ENCODE assay signal across 19 cellular contexts in genomic region chr21:34953950-34954349, GRCh38.
A peak's percentile ranks its signal among the peaks of the same experiment; 100 is the strongest.
DNase-seq lines count a peak whose midpoint lies in the region; ATAC-seq and TF ChIP-seq lines count a peak whose summit lies in the region.
"Had no signal": no experiment of that assay in that cellular context is flagged by ENCODE, and none has a peak within 500 bp of the region (broad histone marks: within the 10 kb centered on the region; RNA-seq: fewer than 3 reads in every experiment).

No MANE protein-coding gene starts in this region.

- peaks cover 64% of the 10 kb centered on the region for H3K4me1 ChIP-seq in CD4-positive, alpha-beta memory T cell (ENCODE audit: insufficient read depth, low read length)
- H3K4me1 ChIP-seq in colonic mucosa (no peaks in the 10 kb centered on the region), gastroesophageal sphincter (no peaks in the 10 kb centered on the region)

- peaks cover 32% of the 10 kb centered on the region for H3K4me1 Mint-ChIP-seq in activated CD4-positive, alpha-beta T cell treated with anti-CD3 and anti-CD28 coated beads, Interleukin-2, amount 10 ng/mL, durations not matched to agents 24 days and 14 days
- H3K4me1 Mint-ChIP-seq in CD4-positive, alpha-beta memory T cell = peaks cover 56 to 88% (median 75%) of the 10 kb centered on the region in 4 donors
- peaks cover 51% of the 10 kb centered on the region for H3K4me1 Mint-ChIP-seq in T-helper 17 cell
- H3K4me1 Mint-ChIP-seq in effector memory CD8-positive, alpha-beta T cell (ENCODE audit: low read depth in 2 of 2) = peaks cover 41 to 59% of the 10 kb centered on the region in 2 donors

- no peak overlapping the region for H3K9ac ChIP-seq in colonic mucosa (ENCODE audit: low read depth in 2 of 2, low read length in 2 of 2)

- no peaks in the 10 kb centered on the region for H3K27me3 Mint-ChIP-seq in activated CD4-positive, alpha-beta T cell treated with anti-CD3 and anti-CD28 coated beads, Interleukin-2, amount 10 ng/mL, durations not matched to agents 24 days and 14 days
- no peaks in the 10 kb centered on the region for H3K27me3 Mint-ChIP-seq in CD4-positive, alpha-beta memory T cell
- no peaks in the 10 kb centered on the region for H3K27me3 Mint-ChIP-seq in T-helper 17 cell
- no peaks in the 10 kb centered on the region for H3K27me3 Mint-ChIP-seq in effector memory CD8-positive, alpha-beta T cell
- H3K27me3 Mint-ChIP-seq: B cell, IgD-negative memory B cell had no signal

- peak overlapping the region; percentile 6 for H3K27ac Mint-ChIP-seq in activated CD4-positive, alpha-beta T cell treated with anti-CD3 and anti-CD28 coated beads, Interleukin-2, amount 10 ng/mL, durations not matched to agents 24 days and 14 days
- peak overlapping the region in 4 of 7 donors; percentile 35 to 92 (median 42) for H3K27ac Mint-ChIP-seq in CD4-positive, alpha-beta memory T cell
- peak overlapping the region; percentile 53 for H3K27ac Mint-ChIP-seq in T-helper 17 cell
- H3K27ac Mint-ChIP-seq in effector memory CD8-positive, alpha-beta T cell = peak overlapping the region; percentile 1 to 82
- H3K27ac Mint-ChIP-seq: B cell, H9 had no signal

- no peak overlapping the region for H3K4me3 ChIP-seq in CD4-positive, alpha-beta memory T cell (ENCODE audit: low read length in 2 of 2)
- H3K4me3 ChIP-seq in colonic mucosa (no peak overlapping the region), gastroesophageal sphincter (no peak overlapping the region)
- H3K4me3 ChIP-seq: GM12878 had no signal

- no peak for TF ChIP-seq POLR2A in gastroesophageal sphincter (IDR thresholded peaks at IDR 0.05)

- CTCF ChIA-PET in CD4-positive, alpha-beta memory T cell (lab: Charles Lee; ENCODE audit: partially characterized antibody) = interaction anchor here (1.3 kb wide), 1 partner anchor 36 kb away, joined by 3 read pairs; no protein-coding TSS in a partner anchor

- no peaks in the 10 kb centered on the region for H3K9me3 ChIP-seq in CD4-positive, alpha-beta memory T cell (ENCODE audit: control insufficient read depth in 1 of 2, low read length in 2 of 2)
- H3K9me3 ChIP-seq in T-helper 17 cell (ENCODE audit: control insufficient read depth, low read length, poor library complexity, severe bottlenecking) = no peaks in the 10 kb centered on the region
- H3K9me3 ChIP-seq in colonic mucosa = no peaks in the 10 kb centered on the region
- H3K9me3 ChIP-seq in gastroesophageal sphincter = peaks cover 0 to 7% (median 0%) of the 10 kb centered on the region in 3 donors

- ATAC-seq in T-helper 17 cell = no peak
- ATAC-seq in effector memory CD8-positive, alpha-beta T cell (replicated peaks) = no peak
- ATAC-seq in HG02623 (IDR thresholded peaks at IDR 0.05; ENCODE audit: unreplicated experiment) = no peak
- no peak for ATAC-seq in gastroesophageal sphincter
- ATAC-seq: GM12878 had no signal

- no peak overlapping the region for H3K4me3 Mint-ChIP-seq in activated CD4-positive, alpha-beta T cell treated with anti-CD3 and anti-CD28 coated beads, Interleukin-2, amount 10 ng/mL, durations not matched to agents 24 days and 14 days
- H3K4me3 Mint-ChIP-seq in CD4-positive, alpha-beta memory T cell = peak overlapping the region in 3 of 8 donors; percentile 15 to 39 (median 31)
- H3K4me3 Mint-ChIP-seq in T-helper 17 cell = no peak overlapping the region
- H3K4me3 Mint-ChIP-seq in effector memory CD8-positive, alpha-beta T cell = no peak overlapping the region
- H3K4me3 Mint-ChIP-seq: B cell, H9 had no signal

- intact Hi-C loops in activated CD4-positive, alpha-beta T cell treated with anti-CD3 and anti-CD28 coated beads, Interleukin-2, amount 10 ng/mL, durations not matched to agents 24 days and 14 days (cut with micrococcal nuclease) = no loop called here
- intact Hi-C loops in CD4-positive, alpha-beta memory T cell (cut with micrococcal nuclease) = no loop called here
- intact Hi-C loops in colonic mucosa (cut with DNase I) = no loop called here

- H3K27me3 ChIP-seq in CD4-positive, alpha-beta memory T cell (ENCODE audit: insufficient read depth, low read length) = no peaks in the 10 kb centered on the region
- H3K27me3 ChIP-seq in colonic mucosa (no peaks in the 10 kb centered on the region), gastroesophageal sphincter (peaks cover 20% of the 10 kb centered on the region)

- POLR2A ChIA-PET in CD4-positive, alpha-beta memory T cell (lab: Charles Lee; ENCODE audit: partially characterized antibody) = interaction anchor here (0.9 to 2.7 kb wide), 4 partner anchors 20 to 93 kb away, joined by 3 to 14 read pairs (median 5); no protein-coding TSS in a partner anchor

- no peak for TF ChIP-seq EP300 in gastroesophageal sphincter (IDR thresholded peaks at IDR 0.05)

- peaks cover 32% of the 10 kb centered on the region for H3K36me3 Mint-ChIP-seq in activated CD4-positive, alpha-beta T cell treated with anti-CD3 and anti-CD28 coated beads, Interleukin-2, amount 10 ng/mL, durations not matched to agents 24 days and 14 days (ENCODE audit: low read depth)
- H3K36me3 Mint-ChIP-seq in CD4-positive, alpha-beta memory T cell = peaks cover 19 to 26% of the 10 kb centered on the region in 2 donors
- H3K36me3 Mint-ChIP-seq in T-helper 17 cell (ENCODE audit: low read depth) = peaks cover 3% of the 10 kb centered on the region
- peaks cover 7% of the 10 kb centered on the region for H3K36me3 Mint-ChIP-seq in effector memory CD8-positive, alpha-beta T cell (ENCODE audit: insufficient read depth)

- H3K27ac ChIP-seq in CD4-positive, alpha-beta memory T cell (ENCODE audit: low read depth, low read length) = no peak overlapping the region
- H3K27ac ChIP-seq in colonic mucosa = no peak overlapping the region
- no peak overlapping the region for H3K27ac ChIP-seq in gastroesophageal sphincter

- H3K36me3 ChIP-seq in CD4-positive, alpha-beta memory T cell (ENCODE audit: insufficient read depth, low read length) = no peaks in the 10 kb centered on the region
- H3K36me3 ChIP-seq in colonic mucosa (no peaks in the 10 kb centered on the region), gastroesophageal sphincter (no peaks in the 10 kb centered on the region)

- H3K9me3 Mint-ChIP-seq in activated CD4-positive, alpha-beta T cell treated with anti-CD3 and anti-CD28 coated beads, Interleukin-2, amount 10 ng/mL, durations not matched to agents 24 days and 14 days = peaks cover 3% of the 10 kb centered on the region
- H3K9me3 Mint-ChIP-seq in CD4-positive, alpha-beta memory T cell = peaks cover 0 to 3% (median 0%) of the 10 kb centered on the region in 8 donors
- H3K9me3 Mint-ChIP-seq in effector memory CD8-positive, alpha-beta T cell = no peaks in the 10 kb centered on the region
- H3K9me3 Mint-ChIP-seq: H9 had no signal

- no peak for DNase-seq in activated CD4-positive, alpha-beta T cell treated with anti-CD3 and anti-CD28 coated beads, Interleukin-2, amount 10 ng/mL, durations not matched to agents 24 days and 14 days
- DNase-seq in activated CD4-positive, alpha-beta T cell treated with anti-CD3 and anti-CD28 coated beads, Interleukin-2, amount 50 U/mL, for 4 hours = no peak
- no peak for DNase-seq in CD4-positive, alpha-beta memory T cell
- DNase-seq in T-helper 17 cell (no peak), colonic mucosa (no peak)
- no peak for DNase-seq in effector memory CD8-positive, alpha-beta T cell
- DNase-seq: Calu3, EL, H9, NCI-H1417, NCI-H187 treated with DMSO at 0.1 percent for 48 hours, NCI-H2227 treated with DMSO at 0.1 percent for 48 hours, NCI-H510A treated with DMSO at 0.1 percent for 48 hours, SHP77 had no signal

- TF ChIP-seq CTCF in colonic mucosa (IDR thresholded peaks at IDR 0.05) (no peak), gastroesophageal sphincter (IDR thresholded peaks at IDR 0.05) (no peak)
